Comparison of ENCODE assay signal across 8 cellular contexts in the genomic region with DNA sequence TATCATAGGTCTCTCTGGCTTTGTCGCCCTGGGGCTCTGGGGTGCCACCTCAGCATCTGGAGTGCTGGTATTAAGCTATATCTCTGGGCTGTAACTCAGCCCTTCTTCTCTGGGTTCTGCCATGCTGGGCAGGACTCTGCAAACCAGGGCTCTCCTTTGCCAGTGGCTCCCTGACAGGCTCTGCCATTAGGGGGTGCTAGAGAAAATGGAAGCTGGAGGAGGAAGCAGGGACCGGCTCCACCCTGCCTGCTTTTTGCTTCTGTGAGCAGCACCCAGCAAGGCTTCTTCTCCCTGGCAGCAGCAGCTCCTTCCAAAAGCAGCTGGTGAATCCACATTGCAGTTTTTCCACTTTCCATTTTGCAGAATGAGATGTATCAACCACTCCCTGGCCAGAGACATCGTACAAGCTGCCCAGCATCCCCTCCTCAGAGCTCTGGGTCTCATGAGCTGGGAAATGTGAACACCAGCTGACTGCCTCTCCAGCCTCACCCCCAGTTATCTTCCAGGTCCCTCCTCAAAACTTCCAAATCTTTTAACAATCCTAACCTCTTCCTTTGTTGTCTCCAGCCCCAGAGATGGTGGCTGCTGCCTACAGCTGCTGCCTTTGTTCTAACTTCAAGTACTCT.
DNase-seq lines count a peak whose midpoint lies in the region; ATAC-seq, FAIRE-seq and TF ChIP-seq lines count a peak whose summit lies in the region.

No MANE protein-coding gene starts in this region.

- DNase-seq in activated gamma-delta T cell treated with Interleukin-2 at 50 U/mL for 16 hours (peak; percentile 17), activated gamma-delta T cell (lab: John Stamatoyannopoulos, UW) (no peak), SKM-1 treated with dmso at 0.1 percent for 144 hours (lab: John Stamatoyannopoulos, UW; ENCODE audit: unreplicated experiment) (peak; percentile 53), bronchial epithelial cell (ENCODE audit: low read depth) (peak; percentile 65), left kidney (ENCODE audit: low read depth, low spot score) (peak; percentile 78)

- H3K9me3 Mint-ChIP-seq in stimulated activated memory B cell treated with anti-CD40 and anti-IgM and Interleukin-4, amounts not matched to agents 10 μg/mL and 1 μg/mL and 100 μg/mL, for 72 hours, result no peaks in the 10 kb centered on the region

- H3K36me3 Mint-ChIP-seq in stimulated activated memory B cell treated with anti-CD40 and anti-IgM and Interleukin-4, amounts not matched to agents 10 μg/mL and 1 μg/mL and 100 μg/mL, for 72 hours, result no peaks in the 10 kb centered on the region

- TF ChIP-seq CTCF in LNCAP (IDR thresholded peaks at IDR 0.05) (peak; percentile 84), bronchial epithelial cell (IDR thresholded peaks at IDR 0.05; ENCODE audit: insufficient read depth, low read length, severe bottlenecking) (peak; percentile 90)

- no peak overlapping the region for H3K27ac Mint-ChIP-seq in stimulated activated memory B cell treated with anti-CD40 and anti-IgM and Interleukin-4, amounts not matched to agents 10 μg/mL and 1 μg/mL and 100 μg/mL, for 72 hours

- H3K4me3 Mint-ChIP-seq in stimulated activated memory B cell treated with anti-CD40 and anti-IgM and Interleukin-4, amounts not matched to agents 10 μg/mL and 1 μg/mL and 100 μg/mL, for 72 hours, result no peak overlapping the region

- peaks cover 11% of the 10 kb centered on the region for H3K4me1 Mint-ChIP-seq in stimulated activated memory B cell treated with anti-CD40 and anti-IgM and Interleukin-4, amounts not matched to agents 10 μg/mL and 1 μg/mL and 100 μg/mL, for 72 hours

- peaks cover 83% of the 10 kb centered on the region for H3K27me3 Mint-ChIP-seq in stimulated activated memory B cell treated with anti-CD40 and anti-IgM and Interleukin-4, amounts not matched to agents 10 μg/mL and 1 μg/mL and 100 μg/mL, for 72 hours

- FAIRE-seq in bronchial epithelial cell (lab: Jason Lieb, UNC), result peak; percentile 73

- no peak overlapping the region for H3K4me3 ChIP-seq in bronchial epithelial cell (ENCODE audit: low read depth, low read length)

- no peaks in the 10 kb centered on the region for H3K36me3 ChIP-seq in bronchial epithelial cell (ENCODE audit: control insufficient read depth, insufficient read depth, low read length)

- peak; percentile 73 for ATAC-seq in stimulated activated memory B cell treated with anti-CD40 and anti-IgM and Interleukin-4, amounts not matched to agents 10 μg/mL and 1 μg/mL and 100 μg/mL, for 72 hours
- ATAC-seq in HG02870 (IDR thresholded peaks at IDR 0.05; ENCODE audit: unreplicated experiment), result no peak

- H3K27me3 ChIP-seq in bronchial epithelial cell (ENCODE audit: control insufficient read depth, insufficient read depth, low read length), result no peaks in the 10 kb centered on the region
